10 cellular contexts compared by ENCODE assay signal in genomic region chr1:121483961-121484424, GRCh38.
A peak's percentile ranks its signal among the peaks of the same experiment; 100 is the strongest.
DNase-seq lines count a peak whose midpoint lies in the region; ATAC-seq and TF ChIP-seq lines count a peak whose summit lies in the region.
"Had no signal": no experiment of that assay in that cellular context is flagged by ENCODE, and none has a peak within 500 bp of the region (broad histone marks: within the 10 kb centered on the region; RNA-seq: fewer than 3 reads in every experiment).

No MANE protein-coding gene starts in this region.

- H3K36me3 Mint-ChIP-seq in activated CD8-positive, alpha-beta T cell treated with anti-CD3 and anti-CD28 coated beads, Interleukin-2, amount 10 ng/mL, durations not matched to agents 7 days and 5 days (ENCODE audit: low read depth) = peaks cover 11% of the 10 kb centered on the region

- DNase-seq in AG09309 (ENCODE audit: low read depth) = peak; percentile 90
- DNase-seq in HFF-Myc (ENCODE audit: extremely low read depth, low read depth) = peak; percentile 2
- DNase-seq in activated CD8-positive, alpha-beta T cell treated with anti-CD3 and anti-CD28 coated beads, Interleukin-2, amount 10 ng/mL, durations not matched to agents 7 days and 5 days = no peak
- peak in 23 of 42 donors; percentile 2 to 70 (median 28) for DNase-seq in head of caudate nucleus
- DNase-seq in occipital lobe (lab: John Stamatoyannopoulos, UW) = no peak
- DNase-seq in NCI-H146 (lab: John Stamatoyannopoulos, UW) = no peak
- no peak for DNase-seq in sigmoid colon
- DNase-seq in NCI-H1436 treated with DMSO at 0.1 percent for 48 hours (lab: John Stamatoyannopoulos, UW) = no peak
- DNase-seq: activated CD4-positive, alpha-beta T cell treated with anti-CD3 and anti-CD28 coated beads, Interleukin-2, amount 50 U/mL, for 48 hours; tibial artery had no signal

- H3K27ac Mint-ChIP-seq in activated CD8-positive, alpha-beta T cell treated with anti-CD3 and anti-CD28 coated beads, Interleukin-2, amount 10 ng/mL, durations not matched to agents 7 days and 5 days = peak overlapping the region; percentile 10

- H3K4me3 Mint-ChIP-seq in activated CD8-positive, alpha-beta T cell treated with anti-CD3 and anti-CD28 coated beads, Interleukin-2, amount 10 ng/mL, durations not matched to agents 7 days and 5 days = no peak overlapping the region

- H3K27ac ChIP-seq in sigmoid colon = no peak overlapping the region
- H3K27ac ChIP-seq: tibial artery had no signal

- intact Hi-C loops in head of caudate nucleus (cut with DNase I) (no loop called here), sigmoid colon (cut with DNase I) (no loop called here)

- CTCF ChIA-PET in activated CD8-positive, alpha-beta T cell treated with anti-CD3 and anti-CD28 coated beads, Interleukin-2, amount 10 ng/mL, durations not matched to agents 7 days and 5 days (lab: Charles Lee) = no interaction called here

- TF ChIP-seq POLR2A in sigmoid colon (IDR thresholded peaks at IDR 0.05) = no peak

- no peaks in the 10 kb centered on the region for H3K4me1 ChIP-seq in sigmoid colon
- H3K4me1 ChIP-seq: tibial artery had no signal

- POLR2A ChIA-PET in activated CD8-positive, alpha-beta T cell treated with anti-CD3 and anti-CD28 coated beads, Interleukin-2, amount 10 ng/mL, durations not matched to agents 7 days and 5 days (lab: Charles Lee) = no interaction called here

- no peaks in the 10 kb centered on the region for H3K27me3 Mint-ChIP-seq in activated CD8-positive, alpha-beta T cell treated with anti-CD3 and anti-CD28 coated beads, Interleukin-2, amount 10 ng/mL, durations not matched to agents 7 days and 5 days (ENCODE audit: low read depth)

- TF ChIP-seq CTCF in AG09309 (IDR thresholded peaks at IDR 0.05; ENCODE audit: control insufficient read depth, insufficient read depth, low read depth, low read length, missing control alignments) = no peak
- no peak for TF ChIP-seq CTCF in HFF-Myc (IDR thresholded peaks at IDR 0.05; ENCODE audit: low read depth, low read length, missing control alignments)
- TF ChIP-seq CTCF in sigmoid colon (IDR thresholded peaks at IDR 0.05) = no peak

- H3K27me3 ChIP-seq in sigmoid colon = no peaks in the 10 kb centered on the region
- H3K27me3 ChIP-seq: tibial artery had no signal

- no peaks in the 10 kb centered on the region for H3K36me3 ChIP-seq in sigmoid colon
- H3K36me3 ChIP-seq: tibial artery had no signal

- no peak for TF ChIP-seq EP300 in sigmoid colon (IDR thresholded peaks at IDR 0.05)

- peaks cover 8% of the 10 kb centered on the region for H3K9me3 Mint-ChIP-seq in activated CD8-positive, alpha-beta T cell treated with anti-CD3 and anti-CD28 coated beads, Interleukin-2, amount 10 ng/mL, durations not matched to agents 7 days and 5 days (ENCODE audit: insufficient read depth)

- ATAC-seq in activated CD8-positive, alpha-beta T cell treated with anti-CD3 and anti-CD28 coated beads, Interleukin-2, amount 10 ng/mL, durations not matched to agents 7 days and 5 days = no peak

- H3K4me1 Mint-ChIP-seq in activated CD8-positive, alpha-beta T cell treated with anti-CD3 and anti-CD28 coated beads, Interleukin-2, amount 10 ng/mL, durations not matched to agents 7 days and 5 days (ENCODE audit: low read depth) = peaks cover 17% of the 10 kb centered on the region

- H3K9me3 ChIP-seq in sigmoid colon = peaks cover 0 to 2% (median 0%) of the 10 kb centered on the region in 4 donors

- H3K4me3 ChIP-seq in AG09309 (ENCODE audit: control insufficient read depth, low read depth, low read length) = no peak overlapping the region
- no peak overlapping the region for H3K4me3 ChIP-seq in HFF-Myc (replicated peaks; ENCODE audit: low read depth, low read length)
- no peak overlapping the region for H3K4me3 ChIP-seq in sigmoid colon
- H3K4me3 ChIP-seq: tibial artery had no signal

Comparison
In these comparisons a context has a peak if more than half of its experiments do, and no peak if none do; other contexts are left out.
1. DNase-seq: peak in AG09309 (single experiment), HFF-Myc (single experiment) and head of caudate nucleus (23 of 42); none in activated CD8-positive, alpha-beta T cell treated with anti-CD3 and anti-CD28 coated beads, Interleukin-2, amount 10 ng/mL, durations not matched to agents 7 days and 5 days (single experiment), occipital lobe (single experiment), NCI-H146 (single experiment), sigmoid colon (single experiment) and NCI-H1436 treated with DMSO at 0.1 percent for 48 hours (single experiment).